18 cellular contexts compared by ENCODE assay signal in genomic region chr5:69503144-69503488, GRCh38. TPM values are rescaled to one million over a fixed set of nuclear protein-coding genes. Genes with fewer than 3 reads are reported as not detected.
DNase-seq lines count a peak whose midpoint lies in the region; ATAC-seq and TF ChIP-seq lines count a peak whose summit lies in the region.
"Had no signal": no experiment of that assay in that cellular context is flagged by ENCODE, and none has a peak within 500 bp of the region (broad histone marks: within the 10 kb centered on the region; RNA-seq: fewer than 3 reads in every experiment).

No MANE protein-coding gene starts in this region.

- H3K9me3 ChIP-seq in SJSA1 (replicated peaks) (0 out of 2 replicates have a peak, but pooled peaks cover 5% of the 10 kb centered on the region), smooth muscle cell (replicated peaks; ENCODE audit: low read depth) (no peaks in the 10 kb centered on the region)
- H3K9me3 ChIP-seq: neutrophil had no signal

- no peaks in the 10 kb centered on the region for H3F3A ChIP-seq in smooth muscle cell (ENCODE audit: low read depth)

- no peaks in the 10 kb centered on the region for H3K27me3 ChIP-seq in SJSA1 (replicated peaks)
- no peaks in the 10 kb centered on the region for H3K27me3 ChIP-seq in foreskin keratinocyte
- no peaks in the 10 kb centered on the region for H3K27me3 ChIP-seq in smooth muscle cell (ENCODE audit: low read depth)
- H3K27me3 ChIP-seq: neutrophil had no signal

- peak overlapping the region; percentile 57 for H3K4me3 Mint-ChIP-seq in HFFc6
- H3K4me3 Mint-ChIP-seq: activated naive CD4-positive, alpha-beta T cell treated with anti-CD3 and anti-CD28 coated beads, Interleukin-2, amount 50 U/mL, for 24 hours; B cell; stimulated activated effector memory CD8-positive, alpha-beta T cell treated with anti-CD3 and anti-CD28 coated beads, Interleukin-12 subunit alpha, Interleukin-12 subunit beta, amount 100 ng/mL, for 72 hours; T-helper 17 cell had no signal

- H3K9me3 Mint-ChIP-seq in HFFc6, result no peaks in the 10 kb centered on the region
- H3K9me3 Mint-ChIP-seq: activated naive CD4-positive, alpha-beta T cell treated with anti-CD3 and anti-CD28 coated beads, Interleukin-2, amount 50 U/mL, for 24 hours; stimulated activated effector memory CD8-positive, alpha-beta T cell treated with anti-CD3 and anti-CD28 coated beads, Interleukin-12 subunit alpha, Interleukin-12 subunit beta, amount 100 ng/mL, for 72 hours had no signal

- H3K4me3 ChIP-seq in SJSA1 (no peak overlapping the region), smooth muscle cell (no peak overlapping the region)

- H3K36me3 Mint-ChIP-seq in HFFc6 (ENCODE audit: low read depth), result no peaks in the 10 kb centered on the region
- H3K36me3 Mint-ChIP-seq: activated naive CD4-positive, alpha-beta T cell treated with anti-CD3 and anti-CD28 coated beads, Interleukin-2, amount 50 U/mL, for 24 hours; stimulated activated effector memory CD8-positive, alpha-beta T cell treated with anti-CD3 and anti-CD28 coated beads, Interleukin-12 subunit alpha, Interleukin-12 subunit beta, amount 100 ng/mL, for 72 hours had no signal

- in situ Hi-C loops in GM13977 (cut with MboI; ENCODE audit: low pct_unique_long_range_greater_than_20kb, low sequenced_read_pairs, unreplicated experiment), result no loop called here

- H3K36me3 ChIP-seq in SJSA1, result peaks cover 33% of the 10 kb centered on the region
- H3K36me3 ChIP-seq in smooth muscle cell (ENCODE audit: low read depth), result no peaks in the 10 kb centered on the region
- H3K36me3 ChIP-seq: neutrophil had no signal

- ATAC-seq in foreskin keratinocyte, result peak; percentile 71
- ATAC-seq in GM21526 (IDR thresholded peaks at IDR 0.05; ENCODE audit: low FRiP score, unreplicated experiment), result no peak
- ATAC-seq: stimulated activated effector memory CD8-positive, alpha-beta T cell treated with anti-CD3 and anti-CD28 coated beads, Interleukin-12 subunit alpha, Interleukin-12 subunit beta, amount 100 ng/mL, for 72 hours; T-helper 17 cell had no signal

- H3K27ac Mint-ChIP-seq in HFFc6, result peak overlapping the region; percentile 41
- H3K27ac Mint-ChIP-seq: activated naive CD4-positive, alpha-beta T cell treated with anti-CD3 and anti-CD28 coated beads, Interleukin-2, amount 50 U/mL, for 24 hours; B cell; stimulated activated effector memory CD8-positive, alpha-beta T cell treated with anti-CD3 and anti-CD28 coated beads, Interleukin-12 subunit alpha, Interleukin-12 subunit beta, amount 100 ng/mL, for 72 hours; T-helper 17 cell had no signal

- TF ChIP-seq CTCF in HFFc6 (IDR thresholded peaks at IDR 0.05) (no peak), foreskin keratinocyte (conservative IDR thresholded peaks at IDR 0.05) (no peak), smooth muscle cell (IDR thresholded peaks at IDR 0.05; ENCODE audit: borderline replicate concordance, insufficient read depth, poor library complexity, severe bottlenecking) (no peak), GM13977 (IDR thresholded peaks at IDR 0.05; ENCODE audit: extremely low read depth, insufficient read depth, missing control alignments) (no peak)

- peak overlapping the region; percentile 8 for H2AFZ ChIP-seq in smooth muscle cell (ENCODE audit: low read depth)

- H3K27ac ChIP-seq in SJSA1, result peak overlapping the region; percentile 98
- peak overlapping the region; percentile 94 for H3K27ac ChIP-seq in foreskin keratinocyte
- peak overlapping the region; percentile 68 for H3K27ac ChIP-seq in smooth muscle cell (ENCODE audit: low read depth)
- H3K27ac ChIP-seq: neutrophil had no signal

- peaks cover 2% of the 10 kb centered on the region; the same call in 1 of the 2 replicates for H3K27me3 Mint-ChIP-seq in HFFc6 (ENCODE audit: insufficient read depth)

- DNase-seq in HFFc6 (no peak), SJSA1 (ENCODE audit: low read depth in 1 of 2, low spot score in 2 of 2) (no peak), foreskin keratinocyte (peak in 1 of 2 donors; percentile 79), smooth muscle cell (lab: John Stamatoyannopoulos, UW; ENCODE audit: unreplicated experiment) (no peak), MV-4-11 (lab: John Stamatoyannopoulos, UW) (no peak), GM13977 (ENCODE audit: low spot score) (no peak), activated gamma-delta T cell treated with Interleukin-2 at 50 U/mL for 16 hours (no peak)
- DNase-seq: DMS153; effector memory CD4-positive, alpha-beta T cell; foreskin melanocyte; NCI-H187; NCI-H524; T-helper 17 cell had no signal

- H3K4me2 ChIP-seq in smooth muscle cell, result no peak overlapping the region

- no peaks in the 10 kb centered on the region for H4K20me1 ChIP-seq in smooth muscle cell (ENCODE audit: low read depth)

- H3K79me2 ChIP-seq in smooth muscle cell (ENCODE audit: low read depth), result no peaks in the 10 kb centered on the region

- peaks cover 56% of the 10 kb centered on the region for H3K4me1 ChIP-seq in SJSA1 (replicated peaks)
- peaks cover 20% of the 10 kb centered on the region for H3K4me1 ChIP-seq in foreskin keratinocyte
- peaks cover 12% of the 10 kb centered on the region for H3K4me1 ChIP-seq in smooth muscle cell (ENCODE audit: low read depth)

- H3K4me1 Mint-ChIP-seq in HFFc6 (ENCODE audit: low read depth), result peaks cover 39% of the 10 kb centered on the region
- H3K4me1 Mint-ChIP-seq: activated naive CD4-positive, alpha-beta T cell treated with anti-CD3 and anti-CD28 coated beads, Interleukin-2, amount 50 U/mL, for 24 hours; B cell; stimulated activated effector memory CD8-positive, alpha-beta T cell treated with anti-CD3 and anti-CD28 coated beads, Interleukin-12 subunit alpha, Interleukin-12 subunit beta, amount 100 ng/mL, for 72 hours; T-helper 17 cell had no signal

- WGBS in smooth muscle cell (ENCODE audit: low lambda C conversion rate), result 46% methylated on average over 2 of the region's 2 CpGs

- no peak overlapping the region for H3K9ac ChIP-seq in smooth muscle cell (ENCODE audit: low read depth)

RNA-seq across cellular contexts. Expression of gene OCLN, which starts 10.5 kb away (rescaled TPM):
- 1 to 10 TPM in 1 of 6 experiments, under 1 TPM in 5; 0.38 to 1.3 (median 0.66) TPM for total RNA-seq in HFFc6 (2021; fragmentation: NEBNext Ultra II Directional; extraction: Animal tissue kit (Norgen Biotek cat#: 25700))
- 19.8 and 45.6 TPM in 2 replicates for total RNA-seq in SJSA1 (2014; rRNA removed; shearing (Covaris generic))
- total RNA-seq in foreskin keratinocyte, result 4.0 and 4.1 TPM in 2 replicates
- 0.73 and 0.78 TPM in 2 replicates for polyA plus RNA-seq in foreskin keratinocyte
- 9.0 and 10.4 TPM in 2 replicates for total RNA-seq in smooth muscle cell
- polyA plus RNA-seq in smooth muscle cell, result 0.94 and 4.1 TPM in 2 replicates

RNA-seq across cellular contexts. Expression of gene GTF2H2C, which starts 56.9 kb away (rescaled TPM):
- total RNA-seq in HFFc6 (2021; fragmentation: NEBNext Ultra II Directional; extraction: Animal tissue kit (Norgen Biotek cat#: 25700)), result 10 to 100 TPM; 31.5 to 36.0 (median 32.2) TPM
- total RNA-seq in SJSA1 (2014; rRNA removed; shearing (Covaris generic)), result 84.6 and 101 TPM in 2 replicates
- total RNA-seq in foreskin keratinocyte (29.0 and 30.6 TPM in 2 replicates), smooth muscle cell (34.5 and 53.1 TPM in 2 replicates)
- polyA plus RNA-seq in foreskin keratinocyte (13.8 and 15.4 TPM in 2 replicates), smooth muscle cell (21.9 and 24.5 TPM in 2 replicates)
